ENCODE assay signal across 1 cellular context in genomic region chr20:1062334-1063015, GRCh38.
TF ChIP-seq lines count a peak whose summit lies in the region.

No MANE protein-coding gene starts in this region.

TF ChIP-seq in H1, 55 proteins besides CTCF, POLR2A, EP300 and RAD21:
- no peak for TF ChIP-seq CBX5 (IDR thresholded peaks at IDR 0.05; ENCODE audit: low read depth, low read length)
- TF ChIP-seq NRF1 (IDR thresholded peaks at IDR 0.05; ENCODE audit: low read depth, low read length) = no peak
- no peak for TF ChIP-seq SAP30 (IDR thresholded peaks at IDR 0.05; ENCODE audit: insufficient read depth, insufficient replicate concordance, low read length)
- TF ChIP-seq TAF1 (IDR thresholded peaks at IDR 0.05; ENCODE audit: low read depth, low read length) = no peak
- no peak for TF ChIP-seq BACH1 (IDR thresholded peaks at IDR 0.05; ENCODE audit: low read length)
- TF ChIP-seq MAFK (IDR thresholded peaks at IDR 0.05; ENCODE audit: low read depth, low read length) = no peak
- TF ChIP-seq KDM4A (IDR thresholded peaks at IDR 0.05; ENCODE audit: low read depth, low read length, severe bottlenecking) = no peak
- TF ChIP-seq POU5F1 (IDR thresholded peaks at IDR 0.05; ENCODE audit: low read depth, low read length) = no peak
- no peak for TF ChIP-seq RBBP5 (IDR thresholded peaks at IDR 0.05; ENCODE audit: borderline replicate concordance, low read depth, low read length)
- no peak for TF ChIP-seq EZH2 (IDR thresholded peaks at IDR 0.05; ENCODE audit: low read depth, low read length, severe bottlenecking)
- no peak for TF ChIP-seq GTF2F1 (IDR thresholded peaks at IDR 0.05; ENCODE audit: borderline replicate concordance, low read depth, low read length)
- no peak for TF ChIP-seq SP4 (IDR thresholded peaks at IDR 0.05; ENCODE audit: low read length)
- no peak for TF ChIP-seq TEAD4 (IDR thresholded peaks at IDR 0.05; ENCODE audit: low read depth, low read length)
